ENCODE assay signal across 8 cellular contexts in genomic region chr6:25137497-25137896, GRCh38.
A peak's percentile ranks its signal among the peaks of the same experiment; 100 is the strongest.
DNase-seq lines count a peak whose midpoint lies in the region; ATAC-seq and TF ChIP-seq lines count a peak whose summit lies in the region.
"Had no signal": no experiment of that assay in that cellular context is flagged by ENCODE, and none has a peak within 500 bp of the region (broad histone marks: within the 10 kb centered on the region; RNA-seq: fewer than 3 reads in every experiment).

No MANE protein-coding gene starts in this region.

- DNase-seq in KBM-7 (peak; percentile 49), fibroblast of villous mesenchyme (ENCODE audit: low read depth) (no peak), stomach (no peak), NCI-H1694 (lab: John Stamatoyannopoulos, UW) (no peak), GM23338 (ENCODE audit: low spot score) (no peak)
- DNase-seq in activated CD4-positive, alpha-beta memory T cell treated with anti-CD3 and anti-CD28 coated beads for 36 hours = no peak

- H3K36me3 ChIP-seq in stomach (peaks cover 0 to 5% (median 0%) of the 10 kb centered on the region in 4 donors), GM23338 (ENCODE audit: insufficient read depth) (peaks cover 21% of the 10 kb centered on the region; the same call in 1 of the 2 replicates)

- H3K79me2 ChIP-seq in GM23338 (replicated peaks; ENCODE audit: insufficient read depth) = no peaks in the 10 kb centered on the region

- H3K27ac Mint-ChIP-seq in activated CD4-positive, alpha-beta memory T cell treated with anti-CD3 and anti-CD28 coated beads for 36 hours = peak overlapping the region; percentile 99
- H3K27ac Mint-ChIP-seq in GM23338 = no peak overlapping the region

- no peaks in the 10 kb centered on the region for H3K27me3 Mint-ChIP-seq in activated CD4-positive, alpha-beta memory T cell treated with anti-CD3 and anti-CD28 coated beads for 36 hours
- H3K27me3 Mint-ChIP-seq in GM23338 (ENCODE audit: insufficient read depth, low read depth, poor library complexity) = peaks cover 2% of the 10 kb centered on the region

- TF ChIP-seq POLR2A in stomach (IDR thresholded peaks at IDR 0.05) = no peak

- no peaks in the 10 kb centered on the region for H3F3A ChIP-seq in GM23338 (replicated peaks; ENCODE audit: low read depth)

- no peak for ATAC-seq in GM19452 (IDR thresholded peaks at IDR 0.05; ENCODE audit: unreplicated experiment)
- ATAC-seq in GM23338 = no peak
- ATAC-seq: HCT116 had no signal

- H3K4me1 ChIP-seq in stomach (peaks cover 0 to 34% (median 19%) of the 10 kb centered on the region in 4 donors), GM23338 (ENCODE audit: insufficient read depth) (no peaks in the 10 kb centered on the region)

- H2AFZ ChIP-seq in GM23338 = no peak overlapping the region

- intact Hi-C loops in activated CD4-positive, alpha-beta memory T cell treated with anti-CD3 and anti-CD28 coated beads for 36 hours (cut with micrococcal nuclease) = loop anchor here (5.0 kb wide), 2 partner anchors 95 to 840 kb away; no protein-coding TSS in a partner anchor
- intact Hi-C loops in stomach (cut with DNase I; ENCODE audit: low total_unique reads) = loop anchor here (10.0 kb wide), 1 partner anchor 57 kb away; no protein-coding TSS in a partner anchor

- no peak for TF ChIP-seq CTCF in fibroblast of villous mesenchyme (IDR thresholded peaks at IDR 0.05; ENCODE audit: insufficient read depth, low read depth, low read length)
- no peak for TF ChIP-seq CTCF in stomach (IDR thresholded peaks at IDR 0.05)
- TF ChIP-seq CTCF in GM23338 (conservative IDR thresholded peaks at IDR 0.05; ENCODE audit: low read depth in 2 of 2) = no peak

- in situ Hi-C loops in KBM-7 (cut with MboI; ENCODE audit: low pct_unique_long_range_greater_than_20kb, low sequenced_read_pairs) = no loop called here

- H3K9me3 Mint-ChIP-seq in activated CD4-positive, alpha-beta memory T cell treated with anti-CD3 and anti-CD28 coated beads for 36 hours = peaks cover 13% of the 10 kb centered on the region
- H3K9me3 Mint-ChIP-seq in GM23338 = peaks cover 32% of the 10 kb centered on the region

- H3K9me3 ChIP-seq in stomach = peaks cover 0 to 3% (median 0%) of the 10 kb centered on the region in 4 donors

- 48 to 74% (median 59%) methylated on average over 6 of the region's 6 CpGs for WGBS in stomach, 5 donors

- peaks cover 44% of the 10 kb centered on the region for H3K4me1 Mint-ChIP-seq in activated CD4-positive, alpha-beta memory T cell treated with anti-CD3 and anti-CD28 coated beads for 36 hours (ENCODE audit: low read depth)
- H3K4me1 Mint-ChIP-seq in GM23338 = no peaks in the 10 kb centered on the region

- CTCF ChIA-PET in activated CD4-positive, alpha-beta memory T cell treated with anti-CD3 and anti-CD28 coated beads for 36 hours (lab: Charles Lee) = interaction anchor here (1.0 to 1.5 kb wide), 5 partner anchors 28 to 141 kb away, joined by 3 to 5 read pairs (median 3); no protein-coding TSS in a partner anchor

- peaks cover 53% of the 10 kb centered on the region for H3K36me3 Mint-ChIP-seq in activated CD4-positive, alpha-beta memory T cell treated with anti-CD3 and anti-CD28 coated beads for 36 hours
- peaks cover 14% of the 10 kb centered on the region for H3K36me3 Mint-ChIP-seq in GM23338 (ENCODE audit: low read depth)

- H3K4me3 ChIP-seq in fibroblast of villous mesenchyme (ENCODE audit: low read depth, low read length) (peak overlapping the region; percentile 60), stomach (peak overlapping the region; percentile 37 to 53 (median 48)), GM23338 (no peak overlapping the region)

- H3K27me3 ChIP-seq in stomach (no peaks in the 10 kb centered on the region), GM23338 (ENCODE audit: insufficient read depth) (no peaks in the 10 kb centered on the region)

- peaks cover 4% of the 10 kb centered on the region; the same call in 1 of the 2 replicates for H3K9me2 ChIP-seq in GM23338 (ENCODE audit: insufficient read depth)

- H3K27ac ChIP-seq in stomach (peak overlapping the region in 4 of 5 donors; percentile 77 to 93 (median 88)), GM23338 (ENCODE audit: low read depth) (no peak overlapping the region)

- H4K20me1 ChIP-seq in GM23338 (replicated peaks; ENCODE audit: insufficient read depth) = no peaks in the 10 kb centered on the region

- peak overlapping the region; percentile 89 for H3K4me3 Mint-ChIP-seq in activated CD4-positive, alpha-beta memory T cell treated with anti-CD3 and anti-CD28 coated beads for 36 hours
- no peak overlapping the region for H3K4me3 Mint-ChIP-seq in GM23338

- H3K4me2 ChIP-seq in GM23338 = no peak overlapping the region

- POLR2A ChIA-PET in activated CD4-positive, alpha-beta memory T cell treated with anti-CD3 and anti-CD28 coated beads for 36 hours (lab: Charles Lee) = interaction anchor here (1.0 to 2.2 kb wide), 12 partner anchors 10 to 906 kb away, joined by 3 to 18 read pairs (median 6); a partner anchor contains a TSS

- no peak for TF ChIP-seq EP300 in stomach (IDR thresholded peaks at IDR 0.05)

TF ChIP-seq in GM23338, 12 proteins besides CTCF, POLR2A, EP300 and RAD21 (continues in another document):
- TF ChIP-seq ETS1 (IDR thresholded peaks at IDR 0.05) (no peak), ZNF462 (CRISPR knock-in tag; IDR thresholded peaks at IDR 0.05) (no peak), STAT1 (IDR thresholded peaks at IDR 0.05; ENCODE audit: unreplicated experiment) (no peak), POLR2AphosphoS5 (IDR thresholded peaks at IDR 0.05; ENCODE audit: low read depth) (no peak), EZH2phosphoT487 (IDR thresholded peaks at IDR 0.05; ENCODE audit: unreplicated experiment) (no peak), NANOG (IDR thresholded peaks at IDR 0.05; ENCODE audit: borderline replicate concordance) (no peak)
